ENCODE assay signal across 21 cellular contexts in genomic region chrX:64570204-64570603, GRCh38.
A peak's percentile ranks its signal among the peaks of the same experiment; 100 is the strongest.
DNase-seq lines count a peak whose midpoint lies in the region; ATAC-seq and TF ChIP-seq lines count a peak whose summit lies in the region.
"Had no signal": no experiment of that assay in that cellular context is flagged by ENCODE, and none has a peak within 500 bp of the region (broad histone marks: within the 10 kb centered on the region; RNA-seq: fewer than 3 reads in every experiment).

No MANE protein-coding gene starts in this region.

- in situ Hi-C loops in KBM-7 (cut with MboI; ENCODE audit: low pct_unique_long_range_greater_than_20kb, low sequenced_read_pairs) (no loop called here), SK-MEL-5 (cut with HindIII; ENCODE audit: low pct_unique_long_range_greater_than_20kb, low sequenced_read_pairs) (no loop called here)

- H3K27me3 ChIP-seq in esophagus squamous epithelium: no peaks in the 10 kb centered on the region
- H3K27me3 ChIP-seq: breast epithelium, sigmoid colon, vagina had no signal

- intact Hi-C loops in esophagus squamous epithelium (cut with DNase I): no loop called here

- DNase-seq in DMS114 treated with DMSO at 0.1 percent for 48 hours (lab: John Stamatoyannopoulos, UW; ENCODE audit: unreplicated experiment) (peak; percentile 22), KBM-7 (peak; percentile 12), SK-MEL-5 (ENCODE audit: low read depth, low spot score) (peak; percentile 9), iPS-NIHi11 (ENCODE audit: low spot score) (peak; percentile 24), esophagus squamous epithelium (lab: John Stamatoyannopoulos, UW) (no peak), NCI-H2196 (lab: John Stamatoyannopoulos, UW; ENCODE audit: unreplicated experiment) (no peak), NCI-H69 (lab: John Stamatoyannopoulos, UW) (no peak)
- DNase-seq: activated CD4-positive, alpha-beta memory T cell treated with anti-CD3 and anti-CD28 coated beads, Interleukin-2, amount 10 ng/mL, durations not matched to agents 7 days and 5 days; activated naive CD8-positive, alpha-beta T cell treated with anti-CD3 and anti-CD28 coated beads for 36 hours; activated T-cell treated with anti-CD3 and anti-CD28 coated beads, Interleukin-2, amount 50 U/mL, for 48 hours; hypothalamus; left colon; mucosa of descending colon; NCI-H1105 treated with DMSO at 0.1 percent for 48 hours; NCI-H2171; sigmoid colon; stimulated activated CD4-positive, alpha-beta T cell treated with anti-CD3 and anti-CD28 coated beads, Interleukin-2, amount 100 ng/mL, for 24 hours had no signal

- no peaks in the 10 kb centered on the region for H3K4me1 ChIP-seq in esophagus squamous epithelium
- H3K4me1 ChIP-seq: breast epithelium, sigmoid colon, vagina had no signal

- peak in 1 of 6 experiments; percentile 25 for TF ChIP-seq CTCF in esophagus squamous epithelium (IDR thresholded peaks at IDR 0.05)

- H3K27ac ChIP-seq in esophagus squamous epithelium: no peak overlapping the region
- H3K27ac ChIP-seq: breast epithelium, sigmoid colon, SK-N-MC, vagina had no signal

- ATAC-seq in GM18517 (IDR thresholded peaks at IDR 0.05; ENCODE audit: unreplicated experiment): no peak
- ATAC-seq: left colon, mucosa of descending colon had no signal

- H3K9me3 ChIP-seq in esophagus squamous epithelium: peaks cover 0 to 8% (median 0%) of the 10 kb centered on the region in 3 donors
- H3K9me3 ChIP-seq: sigmoid colon, vagina had no signal

- no peaks in the 10 kb centered on the region for H3K36me3 ChIP-seq in esophagus squamous epithelium
- H3K36me3 ChIP-seq: breast epithelium, sigmoid colon, vagina had no signal

- TF ChIP-seq POLR2A in esophagus squamous epithelium (IDR thresholded peaks at IDR 0.05): no peak

- no peak overlapping the region for H3K4me3 ChIP-seq in esophagus squamous epithelium
- H3K4me3 ChIP-seq: breast epithelium, mucosa of descending colon, sigmoid colon, SK-N-MC, vagina had no signal

Comparison
In these comparisons a context has a peak if more than half of its experiments do, and no peak if none do; other contexts are left out.
1. DNase-seq: peak in DMS114 treated with DMSO at 0.1 percent for 48 hours (single experiment), KBM-7 (single experiment), SK-MEL-5 (single experiment) and iPS-NIHi11 (single experiment); none in esophagus squamous epithelium (single experiment), NCI-H2196 (single experiment) and NCI-H69 (single experiment).